In genomic region chr3:105399611-105400010, GRCh38 we compare ENCODE assay signal across 23 cellular contexts. TPM values are rescaled to one million over a fixed set of nuclear protein-coding genes. Genes with fewer than 3 reads are reported as not detected.
DNase-seq lines count a peak whose midpoint lies in the region; ATAC-seq and TF ChIP-seq lines count a peak whose summit lies in the region.
"Had no signal": no experiment of that assay in that cellular context is flagged by ENCODE, and none has a peak within 500 bp of the region (broad histone marks: within the 10 kb centered on the region; RNA-seq: fewer than 3 reads in every experiment).

No MANE protein-coding gene starts in this region.

- H3K27ac ChIP-seq in caudate nucleus (ENCODE audit: low read depth, low read length): no peak overlapping the region
- peak overlapping the region; percentile 42 for H3K27ac ChIP-seq in layer of hippocampus (ENCODE audit: low read depth, low read length)
- H3K27ac ChIP-seq: gastrocnemius medialis, ovary, right lobe of liver, SK-N-MC, VCaP had no signal

- no peak for TF ChIP-seq CTCF in osteocyte (IDR thresholded peaks at IDR 0.05)

- no peak overlapping the region for H3K27ac Mint-ChIP-seq in osteocyte (ENCODE audit: unreplicated experiment)
- H3K27ac Mint-ChIP-seq: activated CD4-positive, alpha-beta T cell treated with anti-CD3 and anti-CD28 coated beads, Interleukin-2, amount 10 ng/mL, durations not matched to agents 24 days and 14 days; activated T-helper 1 cell treated with anti-CD3 and anti-CD28 coated beads, Interleukin-12 subunit alpha, Interleukin-12 subunit beta, Interleukin-2, Interleukin-4 antibody, amounts not matched to agents 30 ng/mL and 10 ng/mL and 1 ng/mL, durations not matched to agents 14 hours and 24 hours and 36 hours; CD4-positive, CD25-positive, alpha-beta regulatory T cell; naive thymus-derived CD4-positive, alpha-beta T cell had no signal

- H3K4me3 Mint-ChIP-seq in osteocyte (ENCODE audit: unreplicated experiment): no peak overlapping the region
- H3K4me3 Mint-ChIP-seq: activated CD4-positive, alpha-beta T cell treated with anti-CD3 and anti-CD28 coated beads, Interleukin-2, amount 10 ng/mL, durations not matched to agents 24 days and 14 days; activated T-helper 1 cell treated with anti-CD3 and anti-CD28 coated beads, Interleukin-12 subunit alpha, Interleukin-12 subunit beta, Interleukin-2, Interleukin-4 antibody, amounts not matched to agents 30 ng/mL and 10 ng/mL and 1 ng/mL, durations not matched to agents 14 hours and 24 hours and 36 hours; CD4-positive, CD25-positive, alpha-beta regulatory T cell; central memory CD8-positive, alpha-beta T cell; naive thymus-derived CD4-positive, alpha-beta T cell had no signal

- H3K27me3 Mint-ChIP-seq in osteocyte (ENCODE audit: unreplicated experiment): no peaks in the 10 kb centered on the region
- H3K27me3 Mint-ChIP-seq: activated CD4-positive, alpha-beta T cell treated with anti-CD3 and anti-CD28 coated beads, Interleukin-2, amount 10 ng/mL, durations not matched to agents 24 days and 14 days; central memory CD8-positive, alpha-beta T cell had no signal

- DNase-seq in HuH-7.5 (ENCODE audit: low spot score) (peak; percentile 2), caudate nucleus (lab: John Stamatoyannopoulos, UW) (peak in 33 of 61 donors; percentile 1 to 70 (median 18)), superior temporal gyrus (ENCODE audit: extremely low spot score) (peak; percentile 93), NCI-H1436 treated with DMSO at 0.1 percent for 48 hours (lab: John Stamatoyannopoulos, UW) (no peak), osteocyte (ENCODE audit: extremely low spot score, unreplicated experiment) (no peak)
- DNase-seq: activated CD4-positive, alpha-beta T cell treated with anti-CD3 and anti-CD28 coated beads, Interleukin-2, amount 10 ng/mL, durations not matched to agents 24 days and 14 days; activated naive CD4-positive, alpha-beta T cell treated with anti-CD3 and anti-CD28 coated beads, Interleukin-2, amount 50 U/mL, for 16 hours; CD4-positive, CD25-positive, alpha-beta regulatory T cell; erythroblast; gastrocnemius medialis; naive thymus-derived CD4-positive, alpha-beta T cell; NCI-H187 treated with DMSO at 0.1 percent for 48 hours; NCI-H345; ovary; right lobe of liver; stimulated activated CD4-positive, alpha-beta T cell treated with anti-CD3 and anti-CD28 coated beads, Interleukin-15, amount 100 ng/mL, for 24 hours; T-helper 2 cell had no signal

- H3K4me1 Mint-ChIP-seq in osteocyte (ENCODE audit: unreplicated experiment): peaks cover 32% of the 10 kb centered on the region
- H3K4me1 Mint-ChIP-seq: activated CD4-positive, alpha-beta T cell treated with anti-CD3 and anti-CD28 coated beads, Interleukin-2, amount 10 ng/mL, durations not matched to agents 24 days and 14 days; central memory CD8-positive, alpha-beta T cell had no signal

- ATAC-seq in GM19023 (IDR thresholded peaks at IDR 0.05; ENCODE audit: unreplicated experiment): no peak
- ATAC-seq: gastrocnemius medialis; naive thymus-derived CD4-positive, alpha-beta T cell had no signal

- no peaks in the 10 kb centered on the region for H3K27me3 ChIP-seq in layer of hippocampus (ENCODE audit: control insufficient read depth, insufficient read depth, low read length)
- H3K27me3 ChIP-seq: gastrocnemius medialis, ovary, right lobe of liver had no signal

- peaks cover 30% of the 10 kb centered on the region for H3K36me3 Mint-ChIP-seq in osteocyte (ENCODE audit: unreplicated experiment)

- peaks cover 14% of the 10 kb centered on the region for H3K9me3 Mint-ChIP-seq in osteocyte (ENCODE audit: unreplicated experiment)
- H3K9me3 Mint-ChIP-seq: central memory CD8-positive, alpha-beta T cell had no signal

RNA-seq across cellular contexts. Expression of gene ALCAM, which starts 32.9 kb away (rescaled TPM):
- total RNA-seq in osteocyte: 242 and 253 TPM in 2 replicates

Comparison
In these comparisons a context has a peak if more than half of its experiments do, and no peak if none do; other contexts are left out.
1. DNase-seq: peak in HuH-7.5 (single experiment), caudate nucleus (33 of 61) and superior temporal gyrus (single experiment); none in NCI-H1436 treated with DMSO at 0.1 percent for 48 hours (single experiment) and osteocyte (single experiment).